In genomic region chr17:10725262-10725661, GRCh38 we compare ENCODE assay signal across 1 cellular context.
TF ChIP-seq lines count a peak whose summit lies in the region.

No MANE protein-coding gene starts in this region.

TF ChIP-seq in HepG2, 621 proteins besides CTCF, POLR2A, EP300 and RAD21 (continued from another document):
- TF ChIP-seq AFF4 (CRISPR knock-in tag; IDR thresholded peaks at IDR 0.05) (no peak), RARA (CRISPR knock-in tag; IDR thresholded peaks at IDR 0.05) (peak; percentile 72), HNF4A (CRISPR knock-in tag; IDR thresholded peaks at IDR 0.05) (peak; percentile 95), NR2F6 (IDR thresholded peaks at IDR 0.05) (no peak), NR2F6 (CRISPR knock-in tag; IDR thresholded peaks at IDR 0.05) (0 out of 2 replicates have a peak, but pooled peaks have one; percentile 29), SMARCE1 (IDR thresholded peaks at IDR 0.05; ENCODE audit: borderline replicate concordance) (no peak)
